Comparison of ENCODE assay signal across 8 cellular contexts in genomic region chr1:228058981-228059535, GRCh38. TPM values are rescaled to one million over a fixed set of nuclear protein-coding genes. Genes with fewer than 3 reads are reported as not detected.
DNase-seq lines count a peak whose midpoint lies in the region; ATAC-seq lines count a peak whose summit lies in the region.

No MANE protein-coding gene starts in this region.

- H3K14ac ChIP-seq in mesenchymal stem cell (ENCODE audit: low read length in 2 of 2), result no peak overlapping the region

- H3K23ac ChIP-seq in mesenchymal stem cell (ENCODE audit: low read length in 2 of 2), result no peak overlapping the region

- H3K27ac ChIP-seq in mesenchymal stem cell (ENCODE audit: low read length, poor library complexity, severe bottlenecking), result no peak overlapping the region

- WGBS in mesenchymal stem cell, result 96% methylated on average over 59 of the region's 60 CpGs

- no peak overlapping the region for H3K18ac ChIP-seq in mesenchymal stem cell (ENCODE audit: low read depth in 1 of 2, low read length in 2 of 2)

- H3K79me1 ChIP-seq in mesenchymal stem cell (replicated peaks; ENCODE audit: low read length, poor library complexity, severe bottlenecking), result no peaks in the 10 kb centered on the region

- no peaks in the 10 kb centered on the region for H3K36me3 ChIP-seq in iPS-15b (ENCODE audit: control insufficient read depth, insufficient read depth, low read length)
- H3K36me3 ChIP-seq in mesenchymal stem cell (ENCODE audit: control insufficient read depth in 1 of 2, insufficient read depth in 2 of 2, low read depth in 1 of 2, low read length in 2 of 2), result peaks cover 0 to 3% of the 10 kb centered on the region in 2 experiments

- H3K36me3 Mint-ChIP-seq in activated T-cell treated with anti-CD3 and anti-CD28 coated beads, Interleukin-2, amount 50 U/mL, for 4 hours (ENCODE audit: insufficient read depth), result no peaks in the 10 kb centered on the region

- no peak overlapping the region for H2AK5ac ChIP-seq in mesenchymal stem cell (ENCODE audit: low read length, severe bottlenecking)

- H3K9ac ChIP-seq in iPS-15b (ENCODE audit: low read depth, low read length) (no peak overlapping the region), mesenchymal stem cell (ENCODE audit: low read length) (no peak overlapping the region)

- no peak overlapping the region for H2BK120ac ChIP-seq in mesenchymal stem cell (ENCODE audit: low read depth, low read length)

- H3K27ac Mint-ChIP-seq in stimulated activated naive CD8-positive, alpha-beta T cell treated with anti-CD3 and anti-CD28 coated beads, Interleukin-15, amount 100 ng/mL, for 72 hours, result no peak overlapping the region

- no peak overlapping the region for H4K8ac ChIP-seq in mesenchymal stem cell (ENCODE audit: low read length)

- H4K91ac ChIP-seq in mesenchymal stem cell (ENCODE audit: low read length), result no peak overlapping the region

- DNase-seq in NCI-H1105 treated with DMSO at 0.1 percent for 48 hours (lab: John Stamatoyannopoulos, UW) (peak; percentile 42), NCI-H1105 (lab: John Stamatoyannopoulos, UW) (no peak), iPS-NIHi11 (ENCODE audit: low spot score) (no peak), mesenchymal stem cell (no peak)
- DNase-seq in activated T-cell treated with anti-CD3 and anti-CD28 coated beads, Interleukin-2, amount 50 U/mL, for 4 hours, result peak; percentile 28
- peak in 1 of 2 donors; percentile 24 for DNase-seq in stimulated activated naive CD8-positive, alpha-beta T cell treated with anti-CD3 and anti-CD28 coated beads, Interleukin-15, amount 100 ng/mL, for 72 hours

- H3K4me3 Mint-ChIP-seq in activated T-cell treated with anti-CD3 and anti-CD28 coated beads, Interleukin-2, amount 50 U/mL, for 4 hours, result peak overlapping the region; percentile 16
- peak overlapping the region; percentile 7 to 74 for H3K4me3 Mint-ChIP-seq in stimulated activated naive CD8-positive, alpha-beta T cell treated with anti-CD3 and anti-CD28 coated beads, Interleukin-15, amount 100 ng/mL, for 72 hours

- no peaks in the 10 kb centered on the region for H3K9me3 ChIP-seq in iPS-15b (ENCODE audit: control insufficient read depth, insufficient read depth, low read length)
- peaks cover 6% of the 10 kb centered on the region for H3K9me3 ChIP-seq in mesenchymal stem cell (ENCODE audit: control insufficient read depth, low read length)

- H3K4me2 ChIP-seq in mesenchymal stem cell (ENCODE audit: low read length, poor library complexity, severe bottlenecking), result no peak overlapping the region

- no peak overlapping the region for H2BK12ac ChIP-seq in mesenchymal stem cell (ENCODE audit: low read length in 2 of 2)

- H2BK15ac ChIP-seq in mesenchymal stem cell (ENCODE audit: low read depth, poor library complexity, severe bottlenecking), result no peak overlapping the region

- no peak overlapping the region for H2BK5ac ChIP-seq in mesenchymal stem cell (ENCODE audit: low read depth, low read length, poor library complexity, severe bottlenecking)

- peaks cover 26% of the 10 kb centered on the region for H3K27me3 Mint-ChIP-seq in activated T-cell treated with anti-CD3 and anti-CD28 coated beads, Interleukin-2, amount 50 U/mL, for 4 hours (ENCODE audit: low read depth)
- peaks cover 77% of the 10 kb centered on the region for H3K27me3 Mint-ChIP-seq in stimulated activated naive CD8-positive, alpha-beta T cell treated with anti-CD3 and anti-CD28 coated beads, Interleukin-15, amount 100 ng/mL, for 72 hours

- H3K9me3 Mint-ChIP-seq in activated T-cell treated with anti-CD3 and anti-CD28 coated beads, Interleukin-2, amount 50 U/mL, for 4 hours, result no peaks in the 10 kb centered on the region
- no peaks in the 10 kb centered on the region for H3K9me3 Mint-ChIP-seq in stimulated activated naive CD8-positive, alpha-beta T cell treated with anti-CD3 and anti-CD28 coated beads, Interleukin-15, amount 100 ng/mL, for 72 hours

- H2AFZ ChIP-seq in mesenchymal stem cell (ENCODE audit: low read depth, low read length), result no peak overlapping the region

- no peak overlapping the region for H3K4ac ChIP-seq in mesenchymal stem cell (ENCODE audit: low read depth in 1 of 2, low read length in 2 of 2)

- H3K4me3 ChIP-seq in iPS-15b (ENCODE audit: low read depth, low read length) (peak overlapping the region; percentile 39), mesenchymal stem cell (ENCODE audit: insufficient read depth in 1 of 2, low read depth in 1 of 2, low read length in 2 of 2) (no peak overlapping the region)

- H3K4me1 Mint-ChIP-seq in activated T-cell treated with anti-CD3 and anti-CD28 coated beads, Interleukin-2, amount 50 U/mL, for 4 hours (ENCODE audit: low read depth), result peaks cover 14% of the 10 kb centered on the region
- peaks cover 29% of the 10 kb centered on the region for H3K4me1 Mint-ChIP-seq in stimulated activated naive CD8-positive, alpha-beta T cell treated with anti-CD3 and anti-CD28 coated beads, Interleukin-15, amount 100 ng/mL, for 72 hours

- peak; percentile 61 to 62 for ATAC-seq in activated T-cell treated with anti-CD3 and anti-CD28 coated beads, Interleukin-2, amount 50 U/mL, for 4 hours
- ATAC-seq in stimulated activated naive CD8-positive, alpha-beta T cell treated with anti-CD3 and anti-CD28 coated beads, Interleukin-15, amount 100 ng/mL, for 72 hours, result peak; percentile 44
- no peak for ATAC-seq in GM18519 (IDR thresholded peaks at IDR 0.05; ENCODE audit: low FRiP score, unreplicated experiment)

- peaks cover 55% of the 10 kb centered on the region for H3K27me3 ChIP-seq in iPS-15b (ENCODE audit: control insufficient read depth, insufficient read depth, low read length)
- H3K27me3 ChIP-seq in mesenchymal stem cell (ENCODE audit: control insufficient read depth in 1 of 2, insufficient read depth in 1 of 2, low read length in 2 of 2), result peaks cover 17 to 82% of the 10 kb centered on the region in 2 experiments

- H3K4me1 ChIP-seq in iPS-15b (ENCODE audit: control insufficient read depth, insufficient read depth, low read length), result no peaks in the 10 kb centered on the region
- H3K4me1 ChIP-seq in mesenchymal stem cell (ENCODE audit: control insufficient read depth, insufficient read depth, low read depth, low read length), result peaks cover 1% of the 10 kb centered on the region

RNA-seq across cellular contexts. Expression of gene ARF1, which starts 23.4 kb away (rescaled TPM):
- total RNA-seq in activated T-cell treated with anti-CD3 and anti-CD28 coated beads, Interleukin-2, amount 50 U/mL, for 4 hours, result 100 to 1,000 TPM; 404 to 411 (median 408) TPM
- polyA plus RNA-seq in mesenchymal stem cell (2013, experiment 1 of 2), result 366 TPM
- 367 TPM for polyA plus RNA-seq in mesenchymal stem cell (2013, experiment 2 of 2)

RNA-seq across cellular contexts. Expression of gene C1orf35, which starts 44.1 kb away (rescaled TPM):
- total RNA-seq in activated T-cell treated with anti-CD3 and anti-CD28 coated beads, Interleukin-2, amount 50 U/mL, for 4 hours, result 10 to 100 TPM; 41.0 to 41.9 (median 41.7) TPM
- 10.8 TPM for polyA plus RNA-seq in mesenchymal stem cell (2013, experiment 1 of 2)
- polyA plus RNA-seq in mesenchymal stem cell (2013, experiment 2 of 2), result 11.6 TPM

RNA-seq across cellular contexts. Expression of gene MRPL55, which starts 50.0 kb away (rescaled TPM):
- 10 to 100 TPM; 82.3 to 93.0 (median 89.5) TPM for total RNA-seq in activated T-cell treated with anti-CD3 and anti-CD28 coated beads, Interleukin-2, amount 50 U/mL, for 4 hours
- polyA plus RNA-seq in mesenchymal stem cell (2013, experiment 1 of 2), result 49.1 TPM
- 50.1 TPM for polyA plus RNA-seq in mesenchymal stem cell (2013, experiment 2 of 2)

RNA-seq across cellular contexts. Expression of gene WNT3A, which starts 52.3 kb away (rescaled TPM):
- total RNA-seq in activated T-cell treated with anti-CD3 and anti-CD28 coated beads, Interleukin-2, amount 50 U/mL, for 4 hours, result not detected
- not detected for polyA plus RNA-seq in mesenchymal stem cell (2013, experiment 1 of 2)
- not detected for polyA plus RNA-seq in mesenchymal stem cell (2013, experiment 2 of 2)

Comparison
In these comparisons a context has a peak if more than half of its experiments do, and no peak if none do; other contexts are left out.
1. DNase-seq: peak in NCI-H1105 treated with DMSO at 0.1 percent for 48 hours (single experiment) and activated T-cell treated with anti-CD3 and anti-CD28 coated beads, Interleukin-2, amount 50 U/mL, for 4 hours (single experiment); none in NCI-H1105 (single experiment), iPS-NIHi11 (single experiment) and mesenchymal stem cell (single experiment).